15 cellular contexts compared by ENCODE assay signal in genomic region chr3:134563614-134564013, GRCh38.
"Had no signal": no experiment of that assay in that cellular context is flagged by ENCODE, and none has a peak within 500 bp of the region (broad histone marks: within the 10 kb centered on the region; RNA-seq: fewer than 3 reads in every experiment).

No MANE protein-coding gene starts in this region.

- H3K27me3 Mint-ChIP-seq: activated naive CD8-positive, alpha-beta T cell treated with anti-CD3 and anti-CD28 coated beads, Interleukin-2, amount 10 ng/mL, durations not matched to agents 7 days and 5 days; dendritic cell treated with granulocyte-macrophage colony-stimulating factor and Interleukin-4, amounts not matched to agents 40 ng/mL and 50 ng/mL, for 4 days; stimulated activated naive CD8-positive, alpha-beta T cell treated with anti-CD3 and anti-CD28 coated beads, Interleukin-15, Interleukin-2, amounts not matched to agents 100 ng/mL and 50 ng/mL, for 24 hours; T-helper 17 cell; type B pancreatic cell had no signal

- H3K4me1 Mint-ChIP-seq: activated naive CD8-positive, alpha-beta T cell treated with anti-CD3 and anti-CD28 coated beads, Interleukin-2, amount 10 ng/mL, durations not matched to agents 7 days and 5 days; neural progenitor cell; T-helper 17 cell had no signal

- H3K27ac Mint-ChIP-seq: activated naive CD8-positive, alpha-beta T cell treated with anti-CD3 and anti-CD28 coated beads, Interleukin-2, amount 10 ng/mL, durations not matched to agents 7 days and 5 days; dendritic cell treated with granulocyte-macrophage colony-stimulating factor and Interleukin-4, amounts not matched to agents 40 ng/mL and 50 ng/mL, for 4 days; neural progenitor cell; stimulated activated naive CD8-positive, alpha-beta T cell treated with anti-CD3 and anti-CD28 coated beads, Interleukin-15, Interleukin-2, amounts not matched to agents 100 ng/mL and 50 ng/mL, for 24 hours; T-helper 17 cell; type B pancreatic cell had no signal

- H3K9me3 Mint-ChIP-seq: activated naive CD8-positive, alpha-beta T cell treated with anti-CD3 and anti-CD28 coated beads, Interleukin-2, amount 10 ng/mL, durations not matched to agents 7 days and 5 days had no signal

- H3K4me3 ChIP-seq: neural progenitor cell, ovary, right lobe of liver had no signal

- H3K4me3 Mint-ChIP-seq: activated naive CD8-positive, alpha-beta T cell treated with anti-CD3 and anti-CD28 coated beads, Interleukin-2, amount 10 ng/mL, durations not matched to agents 7 days and 5 days; dendritic cell treated with granulocyte-macrophage colony-stimulating factor and Interleukin-4, amounts not matched to agents 40 ng/mL and 50 ng/mL, for 4 days; neural progenitor cell; stimulated activated naive CD8-positive, alpha-beta T cell treated with anti-CD3 and anti-CD28 coated beads, Interleukin-15, Interleukin-2, amounts not matched to agents 100 ng/mL and 50 ng/mL, for 24 hours; T-helper 17 cell; type B pancreatic cell had no signal

- DNase-seq: activated CD4-positive, alpha-beta T cell treated with anti-CD3 and anti-CD28 coated beads, Interleukin-2, amount 50 U/mL, for 1 hour; activated CD4-positive, CD25-positive, alpha-beta regulatory T cell; activated CD8-positive, alpha-beta memory T cell treated with anti-CD3 and anti-CD28 coated beads for 24 hours; activated gamma-delta T cell treated with Interleukin-2 at 50 U/mL for 16 hours; activated naive CD8-positive, alpha-beta T cell treated with anti-CD3 and anti-CD28 coated beads, Interleukin-2, amount 10 ng/mL, durations not matched to agents 7 days and 5 days; anterior cingulate cortex; brain microvascular endothelial cell; effector memory CD4-positive, alpha-beta T cell; ovary; right lobe of liver; T-helper 17 cell had no signal

- H3K36me3 ChIP-seq: brain microvascular endothelial cell, ovary had no signal

- H3K27me3 ChIP-seq: brain microvascular endothelial cell, neural progenitor cell, ovary, right lobe of liver had no signal

- ATAC-seq: T-helper 17 cell had no signal
